In the genomic region with DNA sequence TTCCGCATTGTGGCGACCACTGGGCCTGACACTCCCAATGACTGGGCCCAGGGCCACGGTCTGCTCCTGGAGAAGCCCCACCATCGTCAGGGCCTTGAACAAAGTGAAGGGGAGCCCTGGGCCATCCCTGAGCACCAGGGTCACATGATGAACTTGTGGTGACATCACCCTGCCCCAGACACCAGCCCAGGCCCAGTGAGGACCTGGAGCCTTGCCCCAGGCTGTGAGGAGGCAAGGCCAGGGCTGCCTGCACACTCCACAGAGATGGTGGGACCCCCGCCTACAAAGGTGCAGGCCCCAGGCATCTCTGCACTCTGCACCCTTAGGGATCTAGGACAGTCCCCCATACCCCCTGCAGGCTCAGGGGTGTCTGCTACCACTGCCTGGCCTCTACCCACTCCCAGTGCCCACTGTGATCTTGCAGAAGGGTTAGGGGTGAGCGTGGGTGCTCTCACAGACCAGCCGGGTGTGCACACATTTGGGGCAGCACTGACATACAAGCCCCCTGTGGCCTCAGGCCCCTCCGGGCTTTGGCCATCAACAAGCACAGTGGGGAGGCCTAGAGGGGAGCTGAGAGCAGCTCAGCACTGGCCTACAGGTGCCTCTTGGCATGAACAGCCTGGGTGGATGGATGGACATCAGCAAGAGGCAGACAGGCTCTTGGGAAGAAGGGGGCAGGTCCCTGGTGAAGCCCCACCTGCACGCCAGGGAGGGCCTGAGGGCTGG, we compare ENCODE assay signal across 30 cellular contexts.
"Had no signal": no experiment of that assay in that cellular context is flagged by ENCODE, and none has a peak within 500 bp of the region (broad histone marks: within the 10 kb centered on the region; RNA-seq: fewer than 3 reads in every experiment).

No MANE protein-coding gene starts in this region.

- H3K36me3 Mint-ChIP-seq: activated naive CD8-positive, alpha-beta T cell; IgD-negative memory B cell had no signal

- H3K4me3 ChIP-seq: Peyer's patch, SJCRH30 had no signal

- H3K9me3 ChIP-seq: Peyer's patch, SJCRH30, SK-N-SH had no signal

- H3K9ac ChIP-seq: SK-N-SH had no signal

- H3K36me3 ChIP-seq: brain microvascular endothelial cell, Peyer's patch, SJCRH30, WERI-Rb-1 had no signal

- H3K9me3 Mint-ChIP-seq: activated CD4-positive, alpha-beta memory T cell treated with anti-CD3 and anti-CD28 coated beads, Interleukin-2, amount 10 ng/mL, durations not matched to agents 7 days and 5 days had no signal

- H3K4me2 ChIP-seq: SK-N-SH had no signal

- H3K4me3 Mint-ChIP-seq: activated CD4-positive, alpha-beta memory T cell treated with anti-CD3 and anti-CD28 coated beads, Interleukin-2, amount 10 ng/mL, durations not matched to agents 7 days and 5 days; activated CD4-positive, alpha-beta T cell treated with anti-CD3 and anti-CD28 coated beads for 36 hours; activated naive CD4-positive, alpha-beta T cell treated with anti-CD3 and anti-CD28 coated beads for 36 hours; activated naive CD8-positive, alpha-beta T cell; activated T-helper 17 cell treated with anti-CD3 and anti-CD28 coated beads, Interleukin-2, amount 50 U/mL, for 72 hours; IgD-negative memory B cell had no signal

- DNase-seq: activated CD4-positive, alpha-beta memory T cell treated with anti-CD3 and anti-CD28 coated beads, Interleukin-2, amount 10 ng/mL, durations not matched to agents 7 days and 5 days; activated CD4-positive, alpha-beta T cell treated with anti-CD3 and anti-CD28 coated beads for 36 hours; activated CD4-positive, alpha-beta T cell treated with anti-CD3 and anti-CD28 coated beads, Interleukin-2, amount 50 U/mL, for 1 hour; activated gamma-delta T cell; activated naive CD4-positive, alpha-beta T cell treated with anti-CD3 and anti-CD28 coated beads for 36 hours; activated T-cell treated with anti-CD3 and anti-CD28 coated beads for 4 hours; activated T-cell treated with anti-CD3 and anti-CD28 coated beads, Interleukin-2, amount 50 U/mL, for 48 hours; amygdala; brain microvascular endothelial cell; KG1; NCI-H1092; NCI-H1417; NCI-H2029; NCI-H2107; NCI-H2171 treated with DMSO at 0.1 percent for 48 hours; NCI-H226; NCI-H510A; NCI-H526 treated with DMSO at 0.1 percent for 48 hours; NCI-H82; OCI-M1; Peyer's patch; Right ventricle myocardium superior; SJCRH30; SK-N-SH; T-helper 1 cell; WERI-Rb-1 had no signal

- H3K4me1 Mint-ChIP-seq: activated CD4-positive, alpha-beta memory T cell treated with anti-CD3 and anti-CD28 coated beads, Interleukin-2, amount 10 ng/mL, durations not matched to agents 7 days and 5 days; activated CD4-positive, alpha-beta T cell treated with anti-CD3 and anti-CD28 coated beads for 36 hours; activated T-helper 17 cell treated with anti-CD3 and anti-CD28 coated beads, Interleukin-2, amount 50 U/mL, for 72 hours; IgD-negative memory B cell had no signal

- H3K4me1 ChIP-seq: Peyer's patch, SJCRH30 had no signal

- H3K27ac Mint-ChIP-seq: activated CD4-positive, alpha-beta memory T cell treated with anti-CD3 and anti-CD28 coated beads, Interleukin-2, amount 10 ng/mL, durations not matched to agents 7 days and 5 days; activated CD4-positive, alpha-beta T cell treated with anti-CD3 and anti-CD28 coated beads for 36 hours; activated naive CD4-positive, alpha-beta T cell treated with anti-CD3 and anti-CD28 coated beads for 36 hours; activated naive CD8-positive, alpha-beta T cell; activated T-helper 17 cell treated with anti-CD3 and anti-CD28 coated beads, Interleukin-2, amount 50 U/mL, for 72 hours; IgD-negative memory B cell had no signal

- H3K9me2 ChIP-seq: SK-N-SH had no signal

- H3K27ac ChIP-seq: brain microvascular endothelial cell, Peyer's patch, RWPE1, SJCRH30, WERI-Rb-1 had no signal

- ATAC-seq: activated CD4-positive, alpha-beta T cell treated with anti-CD3 and anti-CD28 coated beads for 36 hours; activated T-helper 17 cell treated with anti-CD3 and anti-CD28 coated beads, Interleukin-2, amount 50 U/mL, for 72 hours had no signal

- H3K27me3 Mint-ChIP-seq: activated CD4-positive, alpha-beta memory T cell treated with anti-CD3 and anti-CD28 coated beads, Interleukin-2, amount 10 ng/mL, durations not matched to agents 7 days and 5 days; activated CD4-positive, alpha-beta T cell treated with anti-CD3 and anti-CD28 coated beads for 36 hours; activated naive CD8-positive, alpha-beta T cell; activated T-helper 17 cell treated with anti-CD3 and anti-CD28 coated beads, Interleukin-2, amount 50 U/mL, for 72 hours; IgD-negative memory B cell had no signal

- H3K27me3 ChIP-seq: brain microvascular endothelial cell, Peyer's patch, SJCRH30 had no signal
